16 cellular contexts compared by ENCODE assay signal in genomic region chr1:2591233-2591580, GRCh38. TPM values are rescaled to one million over a fixed set of nuclear protein-coding genes. Genes with fewer than 3 reads are reported as not detected.
DNase-seq lines count a peak whose midpoint lies in the region; ATAC-seq and TF ChIP-seq lines count a peak whose summit lies in the region.
"Had no signal": no experiment of that assay in that cellular context is flagged by ENCODE, and none has a peak within 500 bp of the region (broad histone marks: within the 10 kb centered on the region; RNA-seq: fewer than 3 reads in every experiment).

No MANE protein-coding gene starts in this region.

- H3K27ac ChIP-seq in HEK293 (ENCODE audit: extremely low read depth, low read depth, low read length) = no peak overlapping the region
- H3K27ac ChIP-seq: A549 had no signal

- no peak for ATAC-seq in activated naive CD8-positive, alpha-beta T cell treated with anti-CD3 and anti-CD28 coated beads, Interleukin-2, amount 10 ng/mL, durations not matched to agents 7 days and 5 days (ENCODE audit: low read depth)
- ATAC-seq in activated CD8-positive, alpha-beta T cell treated with anti-CD3 and anti-CD28 coated beads, Interleukin-2, amount 10 ng/mL, durations not matched to agents 7 days and 5 days = no peak
- ATAC-seq: A549; CD8-positive, alpha-beta T cell had no signal

- H3K27me3 Mint-ChIP-seq in activated naive CD8-positive, alpha-beta T cell treated with anti-CD3 and anti-CD28 coated beads, Interleukin-2, amount 10 ng/mL, durations not matched to agents 7 days and 5 days = no peaks in the 10 kb centered on the region
- H3K27me3 Mint-ChIP-seq in activated naive CD8-positive, alpha-beta T cell treated with anti-CD3 and anti-CD28 coated beads for 36 hours = no peaks in the 10 kb centered on the region
- H3K27me3 Mint-ChIP-seq in activated CD8-positive, alpha-beta T cell treated with anti-CD3 and anti-CD28 coated beads, Interleukin-2, amount 10 ng/mL, durations not matched to agents 7 days and 5 days (ENCODE audit: low read depth) = no peaks in the 10 kb centered on the region
- H3K27me3 Mint-ChIP-seq in neural crest cell (ENCODE audit: low read depth) = no peaks in the 10 kb centered on the region

- H3K4me1 Mint-ChIP-seq in activated naive CD8-positive, alpha-beta T cell treated with anti-CD3 and anti-CD28 coated beads, Interleukin-2, amount 10 ng/mL, durations not matched to agents 7 days and 5 days = peaks cover 5% of the 10 kb centered on the region
- H3K4me1 Mint-ChIP-seq in activated naive CD8-positive, alpha-beta T cell treated with anti-CD3 and anti-CD28 coated beads for 36 hours = peaks cover 4% of the 10 kb centered on the region
- peaks cover 8% of the 10 kb centered on the region for H3K4me1 Mint-ChIP-seq in activated CD8-positive, alpha-beta T cell treated with anti-CD3 and anti-CD28 coated beads, Interleukin-2, amount 10 ng/mL, durations not matched to agents 7 days and 5 days (ENCODE audit: low read depth)
- H3K4me1 Mint-ChIP-seq in neural crest cell = no peaks in the 10 kb centered on the region

- no peak for TF ChIP-seq CTCF in HEK293 (tag by site-specific recombination; IDR thresholded peaks at IDR 0.05)
- no peak for TF ChIP-seq CTCF in neural crest cell (conservative IDR thresholded peaks at IDR 0.05)
- TF ChIP-seq CTCF in lower leg skin (IDR thresholded peaks at IDR 0.05) = no peak

- no peak overlapping the region for H3K4me3 Mint-ChIP-seq in activated naive CD8-positive, alpha-beta T cell treated with anti-CD3 and anti-CD28 coated beads, Interleukin-2, amount 10 ng/mL, durations not matched to agents 7 days and 5 days
- H3K4me3 Mint-ChIP-seq in activated naive CD8-positive, alpha-beta T cell treated with anti-CD3 and anti-CD28 coated beads for 36 hours = no peak overlapping the region
- no peak overlapping the region for H3K4me3 Mint-ChIP-seq in activated CD8-positive, alpha-beta T cell treated with anti-CD3 and anti-CD28 coated beads, Interleukin-2, amount 10 ng/mL, durations not matched to agents 7 days and 5 days
- H3K4me3 Mint-ChIP-seq in neural crest cell = peak overlapping the region; percentile 65

- H3K27ac Mint-ChIP-seq in activated naive CD8-positive, alpha-beta T cell treated with anti-CD3 and anti-CD28 coated beads, Interleukin-2, amount 10 ng/mL, durations not matched to agents 7 days and 5 days = no peak overlapping the region
- H3K27ac Mint-ChIP-seq in activated naive CD8-positive, alpha-beta T cell treated with anti-CD3 and anti-CD28 coated beads for 36 hours = no peak overlapping the region
- peak overlapping the region; percentile 50 for H3K27ac Mint-ChIP-seq in activated CD8-positive, alpha-beta T cell treated with anti-CD3 and anti-CD28 coated beads, Interleukin-2, amount 10 ng/mL, durations not matched to agents 7 days and 5 days
- no peak overlapping the region for H3K27ac Mint-ChIP-seq in neural crest cell (ENCODE audit: unreplicated experiment)
- H3K27ac Mint-ChIP-seq: H9 had no signal

- CTCF ChIA-PET in HEK293 (lab: Yijun Ruan, JAX) = no interaction called here
- CTCF ChIA-PET in activated CD8-positive, alpha-beta T cell treated with anti-CD3 and anti-CD28 coated beads, Interleukin-2, amount 10 ng/mL, durations not matched to agents 7 days and 5 days (lab: Charles Lee) = no interaction called here

- intact Hi-C loops in lower leg skin (cut with DNase I; ENCODE audit: low total_unique reads) = no loop called here

- DNase-seq in activated naive CD8-positive, alpha-beta T cell treated with anti-CD3 and anti-CD28 coated beads, Interleukin-2, amount 10 ng/mL, durations not matched to agents 7 days and 5 days = peak; percentile 3
- no peak for DNase-seq in activated naive CD8-positive, alpha-beta T cell treated with anti-CD3 and anti-CD28 coated beads for 36 hours
- no peak for DNase-seq in activated CD8-positive, alpha-beta T cell treated with anti-CD3 and anti-CD28 coated beads, Interleukin-2, amount 10 ng/mL, durations not matched to agents 7 days and 5 days
- no peak for DNase-seq in neural crest cell (ENCODE audit: low read depth, low spot score)
- no peak for DNase-seq in HT-29 (ENCODE audit: low spot score)
- DNase-seq in lower leg skin (ENCODE audit: low spot score in 2 of 2) = no peak
- DNase-seq: BE2C; CD8-positive, alpha-beta T cell; COR-L47; DMS153; DND-41; GDM1; GOT3; H9 had no signal

- WGBS in lower leg skin, 2 donors = 81 to 88% methylated on average over 5 of the region's 5 CpGs

- no peak for TF ChIP-seq POLR2A in lower leg skin (IDR thresholded peaks at IDR 0.05)

- peaks cover 0 to 16% of the 10 kb centered on the region in 2 experiments; a peak in 1 of 3 replicates for H3K36me3 ChIP-seq in HEK293 (ENCODE audit: control insufficient read depth in 2 of 2, insufficient read depth in 1 of 2, low read length in 2 of 2)
- H3K36me3 ChIP-seq: BE2C had no signal

- H3K9me3 Mint-ChIP-seq in activated naive CD8-positive, alpha-beta T cell treated with anti-CD3 and anti-CD28 coated beads, Interleukin-2, amount 10 ng/mL, durations not matched to agents 7 days and 5 days = no peaks in the 10 kb centered on the region
- no peaks in the 10 kb centered on the region for H3K9me3 Mint-ChIP-seq in activated naive CD8-positive, alpha-beta T cell treated with anti-CD3 and anti-CD28 coated beads for 36 hours
- no peaks in the 10 kb centered on the region for H3K9me3 Mint-ChIP-seq in activated CD8-positive, alpha-beta T cell treated with anti-CD3 and anti-CD28 coated beads, Interleukin-2, amount 10 ng/mL, durations not matched to agents 7 days and 5 days (ENCODE audit: insufficient read depth)
- H3K9me3 Mint-ChIP-seq in neural crest cell = no peaks in the 10 kb centered on the region
- H3K9me3 Mint-ChIP-seq: CD8-positive, alpha-beta T cell had no signal

- no peaks in the 10 kb centered on the region for H3K9me3 ChIP-seq in HEK293 (ENCODE audit: control insufficient read depth, insufficient read depth, low read depth, low read length)
- H3K9me3 ChIP-seq: A549, BE2C had no signal

- POLR2A ChIA-PET in activated naive CD8-positive, alpha-beta T cell treated with anti-CD3 and anti-CD28 coated beads, Interleukin-2, amount 10 ng/mL, durations not matched to agents 7 days and 5 days (lab: Charles Lee) = no interaction called here
- POLR2A ChIA-PET in HEK293 (lab: Yijun Ruan, JAX) = no interaction called here
- POLR2A ChIA-PET in activated CD8-positive, alpha-beta T cell treated with anti-CD3 and anti-CD28 coated beads, Interleukin-2, amount 10 ng/mL, durations not matched to agents 7 days and 5 days (lab: Charles Lee) = no interaction called here

- peaks cover 2% of the 10 kb centered on the region for H3K36me3 Mint-ChIP-seq in activated naive CD8-positive, alpha-beta T cell treated with anti-CD3 and anti-CD28 coated beads, Interleukin-2, amount 10 ng/mL, durations not matched to agents 7 days and 5 days
- H3K36me3 Mint-ChIP-seq in activated naive CD8-positive, alpha-beta T cell treated with anti-CD3 and anti-CD28 coated beads for 36 hours = peaks cover 1% of the 10 kb centered on the region
- peaks cover 4% of the 10 kb centered on the region for H3K36me3 Mint-ChIP-seq in activated CD8-positive, alpha-beta T cell treated with anti-CD3 and anti-CD28 coated beads, Interleukin-2, amount 10 ng/mL, durations not matched to agents 7 days and 5 days (ENCODE audit: low read depth)
- H3K36me3 Mint-ChIP-seq in neural crest cell (ENCODE audit: low read depth) = no peaks in the 10 kb centered on the region

- no peaks in the 10 kb centered on the region for H3K4me1 ChIP-seq in HEK293 (ENCODE audit: control insufficient read depth, insufficient read depth, low read length)
- H3K4me1 ChIP-seq: A549, BE2C had no signal

- H3K4me3 ChIP-seq in HEK293 (ENCODE audit: low read depth, low read length) (no peak overlapping the region), lower leg skin (ENCODE audit: low read depth, poor library complexity, severe bottlenecking) (no peak overlapping the region)
- H3K4me3 ChIP-seq: A549 had no signal

RNA-seq across cellular contexts. Expression of gene PRXL2B, which starts 4.6 kb away (rescaled TPM):
- total RNA-seq in activated naive CD8-positive, alpha-beta T cell treated with anti-CD3 and anti-CD28 coated beads, Interleukin-2, amount 10 ng/mL, durations not matched to agents 7 days and 5 days = 10 to 100 TPM; 37.3 to 37.6 TPM
- 10 to 100 TPM; 42.2 to 43.2 TPM for total RNA-seq in activated naive CD8-positive, alpha-beta T cell treated with anti-CD3 and anti-CD28 coated beads for 36 hours
- 10 to 100 TPM; 35.6 to 40.6 TPM for total RNA-seq in activated CD8-positive, alpha-beta T cell treated with anti-CD3 and anti-CD28 coated beads, Interleukin-2, amount 10 ng/mL, durations not matched to agents 7 days and 5 days
- total RNA-seq in neural crest cell (51.3 and 58.9 TPM in 2 replicates), lower leg skin (10 to 100 TPM in 3 of 4 donors, 1 to 10 TPM in 1; 5.6 to 16.4 (median 12.0) TPM)
- 90.1 and 101 TPM in 2 replicates for total RNA-seq in HT-29 (2014; rRNA removed; shearing (Covaris generic))

RNA-seq across cellular contexts. Expression of gene TNFRSF14, which starts 35.0 kb away (rescaled TPM):
- total RNA-seq in activated naive CD8-positive, alpha-beta T cell treated with anti-CD3 and anti-CD28 coated beads, Interleukin-2, amount 10 ng/mL, durations not matched to agents 7 days and 5 days = 100 to 1,000 TPM; 131 to 134 TPM
- 100 to 1,000 TPM in 1 of 2 experiments, 10 to 100 TPM in 1; 99.6 to 104 TPM for total RNA-seq in activated naive CD8-positive, alpha-beta T cell treated with anti-CD3 and anti-CD28 coated beads for 36 hours
- 10 to 100 TPM; 85.8 to 86.5 TPM for total RNA-seq in activated CD8-positive, alpha-beta T cell treated with anti-CD3 and anti-CD28 coated beads, Interleukin-2, amount 10 ng/mL, durations not matched to agents 7 days and 5 days
- total RNA-seq in neural crest cell = 0.61 TPM in 2 replicates
- 77.4 and 85.6 TPM in 2 replicates for total RNA-seq in HT-29 (2014; rRNA removed; shearing (Covaris generic))
- 10 to 100 TPM; 35.2 to 43.6 (median 38.3) TPM for total RNA-seq in lower leg skin

RNA-seq across cellular contexts. Expression of gene MMEL1, which starts 41.6 kb away (rescaled TPM):
- total RNA-seq in activated naive CD8-positive, alpha-beta T cell treated with anti-CD3 and anti-CD28 coated beads, Interleukin-2, amount 10 ng/mL, durations not matched to agents 7 days and 5 days = 1 to 10 TPM; 3.0 to 4.1 TPM
- 1 to 10 TPM; 1.5 to 1.6 TPM for total RNA-seq in activated naive CD8-positive, alpha-beta T cell treated with anti-CD3 and anti-CD28 coated beads for 36 hours
- total RNA-seq in activated CD8-positive, alpha-beta T cell treated with anti-CD3 and anti-CD28 coated beads, Interleukin-2, amount 10 ng/mL, durations not matched to agents 7 days and 5 days = 1 to 10 TPM; 3.7 to 4.0 TPM
- total RNA-seq in neural crest cell (0.51 and 0.84 TPM in 2 replicates), lower leg skin (1 to 10 TPM in 3 of 4 donors, under 1 TPM in 1; 0.27 to 3.5 (median 1.6) TPM)
- total RNA-seq in HT-29 (2014; rRNA removed; shearing (Covaris generic)) = 21.3 and 23.0 TPM in 2 replicates

Comparison
In these comparisons a context has a peak if more than half of its experiments do, and no peak if none do; other contexts are left out.
1. RNA of gene TNFRSF14, which starts 35.0 kb away (total RNA-seq): 131 to 134 TPM in activated naive CD8-positive, alpha-beta T cell treated with anti-CD3 and anti-CD28 coated beads, Interleukin-2, amount 10 ng/mL, durations not matched to agents 7 days and 5 days, 99.6 to 104 TPM in activated naive CD8-positive, alpha-beta T cell treated with anti-CD3 and anti-CD28 coated beads for 36 hours, 85.8 to 86.5 TPM in activated CD8-positive, alpha-beta T cell treated with anti-CD3 and anti-CD28 coated beads, Interleukin-2, amount 10 ng/mL, durations not matched to agents 7 days and 5 days, 77.4 to 85.6 TPM in HT-29 and 35.2 to 43.6 TPM in lower leg skin; 0.61 TPM in neural crest cell; every median in the first group is over 10 times any median in the second.